In genomic region chr13:20672772-20673171, GRCh38 we compare ENCODE assay signal across 26 cellular contexts. TPM values are rescaled to one million over a fixed set of nuclear protein-coding genes. Genes with fewer than 3 reads are reported as not detected.
DNase-seq lines count a peak whose midpoint lies in the region; ATAC-seq lines count a peak whose summit lies in the region.
"Had no signal": no experiment of that assay in that cellular context is flagged by ENCODE, and none has a peak within 500 bp of the region (broad histone marks: within the 10 kb centered on the region; RNA-seq: fewer than 3 reads in every experiment).

No MANE protein-coding gene starts in this region.

- no peaks in the 10 kb centered on the region for H3K4me1 Mint-ChIP-seq in activated T-cell treated with anti-CD3 and anti-CD28 coated beads, Interleukin-2, amount 50 U/mL, for 72 hours (ENCODE audit: low read depth)
- H3K4me1 Mint-ChIP-seq: memory B cell; naive thymus-derived CD4-positive, alpha-beta T cell had no signal

- no peaks in the 10 kb centered on the region for H3K9me3 ChIP-seq in effector memory CD4-positive, alpha-beta T cell (ENCODE audit: control insufficient read depth, low read length)
- H3K9me3 ChIP-seq: HAP-1, SK-N-SH had no signal

- H3K27me3 ChIP-seq in effector memory CD4-positive, alpha-beta T cell (replicated peaks; ENCODE audit: control insufficient read depth, insufficient read depth, low read length, poor library complexity, severe bottlenecking) = no peaks in the 10 kb centered on the region
- H3K27me3 ChIP-seq: brain microvascular endothelial cell had no signal

- no peaks in the 10 kb centered on the region for H3K27me3 Mint-ChIP-seq in activated T-cell treated with anti-CD3 and anti-CD28 coated beads, Interleukin-2, amount 50 U/mL, for 72 hours (ENCODE audit: low read depth)
- H3K27me3 Mint-ChIP-seq: activated naive CD8-positive, alpha-beta T cell; memory B cell; naive thymus-derived CD4-positive, alpha-beta T cell; stimulated activated naive CD8-positive, alpha-beta T cell treated with anti-CD3 and anti-CD28 coated beads, Interleukin-15, Interleukin-2, amounts not matched to agents 100 ng/mL and 50 ng/mL, for 24 hours; type B pancreatic cell had no signal

- peak overlapping the region; percentile 58 for H3K27ac ChIP-seq in angular gyrus (ENCODE audit: low read depth, low read length)
- peak overlapping the region; percentile 36 for H3K27ac ChIP-seq in temporal lobe (ENCODE audit: low read depth, low read length)
- H3K27ac ChIP-seq in effector memory CD4-positive, alpha-beta T cell (ENCODE audit: insufficient read depth, low read length, poor library complexity, severe bottlenecking) = no peak overlapping the region
- H3K27ac ChIP-seq: brain microvascular endothelial cell, parathyroid adenoma, PC-9 had no signal

- no peak overlapping the region for H3K4me3 Mint-ChIP-seq in activated T-cell treated with anti-CD3 and anti-CD28 coated beads, Interleukin-2, amount 50 U/mL, for 72 hours
- H3K4me3 Mint-ChIP-seq: activated naive CD8-positive, alpha-beta T cell; activated T-helper 1 cell treated with anti-CD3 and anti-CD28 coated beads, Interleukin-12 subunit alpha, Interleukin-12 subunit beta, Interleukin-2, Interleukin-4 antibody, amounts not matched to agents 30 ng/mL and 10 ng/mL and 1 ng/mL, durations not matched to agents 14 hours and 24 hours and 36 hours; CD14-positive monocyte; memory B cell; naive thymus-derived CD4-positive, alpha-beta T cell; stimulated activated naive CD8-positive, alpha-beta T cell treated with anti-CD3 and anti-CD28 coated beads, Interleukin-15, Interleukin-2, amounts not matched to agents 100 ng/mL and 50 ng/mL, for 24 hours; type B pancreatic cell had no signal

- H3K27ac Mint-ChIP-seq in activated T-cell treated with anti-CD3 and anti-CD28 coated beads, Interleukin-2, amount 50 U/mL, for 72 hours = no peak overlapping the region
- H3K27ac Mint-ChIP-seq: activated naive CD8-positive, alpha-beta T cell; activated T-helper 1 cell treated with anti-CD3 and anti-CD28 coated beads, Interleukin-12 subunit alpha, Interleukin-12 subunit beta, Interleukin-2, Interleukin-4 antibody, amounts not matched to agents 30 ng/mL and 10 ng/mL and 1 ng/mL, durations not matched to agents 14 hours and 24 hours and 36 hours; CD14-positive monocyte; memory B cell; naive thymus-derived CD4-positive, alpha-beta T cell; stimulated activated naive CD8-positive, alpha-beta T cell treated with anti-CD3 and anti-CD28 coated beads, Interleukin-15, Interleukin-2, amounts not matched to agents 100 ng/mL and 50 ng/mL, for 24 hours; type B pancreatic cell had no signal

- H3K36me3 Mint-ChIP-seq in activated T-cell treated with anti-CD3 and anti-CD28 coated beads, Interleukin-2, amount 50 U/mL, for 72 hours (ENCODE audit: insufficient read depth in 2 of 2) = no peaks in the 10 kb centered on the region

- DNase-seq in SIG-M5 treated with dmso at 0.1 percent for 504 hours (lab: John Stamatoyannopoulos, UW; ENCODE audit: unreplicated experiment) (peak; percentile 2), SIG-M5 (lab: John Stamatoyannopoulos, UW) (no peak), fibroblast of the conjunctiva (ENCODE audit: low read depth) (peak; percentile 5)
- DNase-seq in effector memory CD4-positive, alpha-beta T cell = no peak
- no peak for DNase-seq in activated T-cell treated with anti-CD3 and anti-CD28 coated beads, Interleukin-2, amount 50 U/mL, for 72 hours
- DNase-seq: 8988T; activated CD4-positive, alpha-beta T cell treated with anti-CD3 and anti-CD28 coated beads for 1 hour; brain microvascular endothelial cell; naive thymus-derived CD4-positive, alpha-beta T cell; NCI-H1694 treated with DMSO at 0.1 percent for 48 hours; NCI-H226; PC-9; SK-N-SH had no signal

- no peak for ATAC-seq in HG03469 (IDR thresholded peaks at IDR 0.05; ENCODE audit: unreplicated experiment)
- no peak for ATAC-seq in activated T-cell treated with anti-CD3 and anti-CD28 coated beads, Interleukin-2, amount 50 U/mL, for 72 hours (replicated peaks in 1 of 2)
- ATAC-seq: HepG2; naive thymus-derived CD4-positive, alpha-beta T cell had no signal

- H3K4me1 ChIP-seq in effector memory CD4-positive, alpha-beta T cell (ENCODE audit: control insufficient read depth, insufficient read depth, low read length, poor library complexity, severe bottlenecking) = no peaks in the 10 kb centered on the region
- H3K4me1 ChIP-seq: parathyroid adenoma had no signal

- H3K4me3 ChIP-seq in effector memory CD4-positive, alpha-beta T cell (ENCODE audit: insufficient read depth, low read depth, low read length, poor library complexity, severe bottlenecking) = no peak overlapping the region
- H3K4me3 ChIP-seq: HAP-1, PC-9, skin epidermis had no signal

- H3K9me3 Mint-ChIP-seq in activated T-cell treated with anti-CD3 and anti-CD28 coated beads, Interleukin-2, amount 50 U/mL, for 72 hours = no peaks in the 10 kb centered on the region
- H3K9me3 Mint-ChIP-seq: activated T-helper 1 cell treated with anti-CD3 and anti-CD28 coated beads, Interleukin-12 subunit alpha, Interleukin-12 subunit beta, Interleukin-2, Interleukin-4 antibody, amounts not matched to agents 30 ng/mL and 10 ng/mL and 1 ng/mL, durations not matched to agents 14 hours and 24 hours and 36 hours; CD14-positive monocyte; memory B cell; naive thymus-derived CD4-positive, alpha-beta T cell; stimulated activated naive CD8-positive, alpha-beta T cell treated with anti-CD3 and anti-CD28 coated beads, Interleukin-15, Interleukin-2, amounts not matched to agents 100 ng/mL and 50 ng/mL, for 24 hours; type B pancreatic cell had no signal

- no peaks in the 10 kb centered on the region for H3K36me3 ChIP-seq in effector memory CD4-positive, alpha-beta T cell (ENCODE audit: control insufficient read depth, insufficient read depth, low read length)
- H3K36me3 ChIP-seq: brain microvascular endothelial cell, HAP-1 had no signal

RNA-seq across cellular contexts. Expression of gene IL17D, which starts 30.7 kb away (rescaled TPM):
- 9.1 TPM for total RNA-seq in temporal lobe
- under 1 TPM; 0.30 to 0.77 TPM for total RNA-seq in activated T-cell treated with anti-CD3 and anti-CD28 coated beads, Interleukin-2, amount 50 U/mL, for 72 hours

Comparison
In these comparisons a context has a peak if more than half of its experiments do, and no peak if none do; other contexts are left out.
1. DNase-seq: peak in SIG-M5 treated with dmso at 0.1 percent for 504 hours (single experiment) and fibroblast of the conjunctiva (single experiment); none in SIG-M5 (single experiment), effector memory CD4-positive, alpha-beta T cell (0 of 3) and activated T-cell treated with anti-CD3 and anti-CD28 coated beads, Interleukin-2, amount 50 U/mL, for 72 hours (0 of 2).